3 cellular contexts compared by ENCODE assay signal in genomic region chr11:96394773-96395172, GRCh38.
TF ChIP-seq lines count a peak whose summit lies in the region.

No MANE protein-coding gene starts in this region.

TF ChIP-seq in SK-N-SH treated with all-trans-retinoic acid at 6 μM for 48 hours, 23 proteins besides CTCF, POLR2A, EP300 and RAD21:
- TF ChIP-seq ISL1 (CRISPR knock-in tag; IDR thresholded peaks at IDR 0.05) = peak; percentile 78
- TF ChIP-seq POU6F1 (CRISPR knock-in tag; IDR thresholded peaks at IDR 0.05; ENCODE audit: borderline replicate concordance, low read depth) = no peak
- no peak for TF ChIP-seq ESRRG (CRISPR knock-in tag; IDR thresholded peaks at IDR 0.05)

TF ChIP-seq in SK-N-SH, 30 proteins besides CTCF, POLR2A, EP300 and RAD21:
- TF ChIP-seq NRF1 (IDR thresholded peaks at IDR 0.05; ENCODE audit: low read depth, low read length) = no peak
- no peak for TF ChIP-seq CHD2 (IDR thresholded peaks at IDR 0.05; ENCODE audit: low read length, partially characterized antibody)
- no peak for TF ChIP-seq ZBTB33 (IDR thresholded peaks at IDR 0.05; ENCODE audit: borderline replicate concordance, low read depth)
- no peak for TF ChIP-seq TEAD4 (IDR thresholded peaks at IDR 0.05; ENCODE audit: borderline replicate concordance, insufficient read depth)
- TF ChIP-seq SIN3A (IDR thresholded peaks at IDR 0.05; ENCODE audit: borderline replicate concordance, low read depth, low read length) = no peak
- no peak for TF ChIP-seq USF2 (IDR thresholded peaks at IDR 0.05; ENCODE audit: borderline replicate concordance, low read depth, low read length)
- no peak for TF ChIP-seq FOSL2 (IDR thresholded peaks at IDR 0.05; ENCODE audit: borderline replicate concordance, low read depth)
- TF ChIP-seq IRF3 (IDR thresholded peaks at IDR 0.05; ENCODE audit: low read depth, low read length) = no peak
- no peak for TF ChIP-seq YY1 (IDR thresholded peaks at IDR 0.05; ENCODE audit: low read depth)
- TF ChIP-seq PBX3 (IDR thresholded peaks at IDR 0.05) = no peak
- no peak for TF ChIP-seq SMC3 (IDR thresholded peaks at IDR 0.05; ENCODE audit: low read depth, low read length)
- TF ChIP-seq POLR2AphosphoS5 (IDR thresholded peaks at IDR 0.05; ENCODE audit: low read depth, low read length) = no peak
- no peak for TF ChIP-seq JUND (IDR thresholded peaks at IDR 0.05)
- no peak for TF ChIP-seq FOXM1 (IDR thresholded peaks at IDR 0.05; ENCODE audit: low read depth)
- no peak for TF ChIP-seq NFIC (IDR thresholded peaks at IDR 0.05; ENCODE audit: borderline replicate concordance)
- no peak for TF ChIP-seq FOXJ3 (CRISPR knock-in tag; IDR thresholded peaks at IDR 0.05)
- no peak for TF ChIP-seq RXRA (IDR thresholded peaks at IDR 0.05; ENCODE audit: borderline replicate concordance, low read depth)
- TF ChIP-seq MEF2A (IDR thresholded peaks at IDR 0.05; ENCODE audit: borderline replicate concordance, low read depth) = no peak
- TF ChIP-seq GATA2 (CRISPR knock-in tag; IDR thresholded peaks at IDR 0.05) = no peak
- no peak for TF ChIP-seq MXI1 (IDR thresholded peaks at IDR 0.05; ENCODE audit: low read depth, low read length)

TF ChIP-seq in K562, 482 proteins besides CTCF, POLR2A, EP300 and RAD21:
- TF ChIP-seq ZNF512 (tag; IDR thresholded peaks at IDR 0.05) (no peak), MYBL2 (IDR thresholded peaks at IDR 0.05; ENCODE audit: low read depth) (no peak), MYBL2 (CRISPR knock-in tag; IDR thresholded peaks at IDR 0.05; ENCODE audit: borderline replicate concordance) (no peak), MEIS2 (IDR thresholded peaks at IDR 0.05; ENCODE audit: partially characterized antibody) (peak; percentile 69), PKNOX1 (IDR thresholded peaks at IDR 0.05) (peak; percentile 55; the same call in 1 of the 2 replicates), PBX2 (CRISPR knock-in tag; IDR thresholded peaks at IDR 0.05; ENCODE audit: low read depth) (no peak), PBX2 (tag; conservative IDR thresholded peaks at IDR 0.05; ENCODE audit: low read depth) (peak; percentile 39; the same call in 1 of the 2 replicates)
